Comparison of ENCODE assay signal across 13 cellular contexts in the genomic region with DNA sequence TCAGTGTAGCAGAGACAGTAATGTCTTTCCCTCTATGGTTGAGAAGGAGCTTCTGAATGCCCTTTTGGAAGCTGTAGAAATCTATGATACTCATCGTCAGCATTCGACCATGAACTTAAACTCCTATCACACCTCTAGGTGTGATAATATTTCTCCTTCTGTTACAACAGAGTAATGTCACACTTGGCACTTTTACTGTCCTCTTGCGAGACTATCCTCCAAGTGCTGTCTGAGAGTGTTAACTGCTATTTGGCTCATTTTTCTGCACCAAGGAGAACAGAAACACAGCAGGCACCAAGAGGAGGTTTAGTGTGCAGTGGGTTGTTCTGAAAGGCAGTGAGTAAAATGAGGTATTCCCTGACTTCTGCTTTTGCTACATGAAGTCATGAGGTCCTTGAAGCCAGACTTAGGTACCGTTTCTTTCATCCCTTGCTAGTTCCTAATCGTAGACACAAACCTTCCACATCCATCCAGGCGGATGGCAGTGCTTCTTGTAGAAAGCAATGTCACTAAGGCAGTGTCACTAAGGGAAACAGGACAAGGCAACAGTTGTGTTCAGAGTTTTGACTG.
DNase-seq lines count a peak whose midpoint lies in the region; ATAC-seq and TF ChIP-seq lines count a peak whose summit lies in the region.
"Had no signal": no experiment of that assay in that cellular context is flagged by ENCODE, and none has a peak within 500 bp of the region (broad histone marks: within the 10 kb centered on the region; RNA-seq: fewer than 3 reads in every experiment).

No MANE protein-coding gene starts in this region.

- no peaks in the 10 kb centered on the region for H3K9me3 Mint-ChIP-seq in CD14-positive monocyte
- no peaks in the 10 kb centered on the region for H3K9me3 Mint-ChIP-seq in activated naive CD8-positive, alpha-beta T cell treated with anti-CD3 and anti-CD28 coated beads, Interleukin-2, amount 50 U/mL, for 24 hours

- no peak overlapping the region for H3K4me3 Mint-ChIP-seq in CD14-positive monocyte
- no peak overlapping the region for H3K4me3 Mint-ChIP-seq in activated naive CD8-positive, alpha-beta T cell treated with anti-CD3 and anti-CD28 coated beads, Interleukin-2, amount 50 U/mL, for 24 hours

- H3K4me1 Mint-ChIP-seq in CD14-positive monocyte = peaks cover 84% of the 10 kb centered on the region
- peaks cover 97% of the 10 kb centered on the region for H3K4me1 Mint-ChIP-seq in activated naive CD8-positive, alpha-beta T cell treated with anti-CD3 and anti-CD28 coated beads, Interleukin-2, amount 50 U/mL, for 24 hours

- TF ChIP-seq CTCF in CD14-positive monocyte (IDR thresholded peaks at IDR 0.05) = no peak

- no peak for TF ChIP-seq POLR2A in GM18505 (IDR thresholded peaks at IDR 0.05; ENCODE audit: borderline replicate concordance, extremely low read depth, insufficient read depth, insufficient read length)

- peaks cover 10% of the 10 kb centered on the region for H3K4me1 ChIP-seq in HAP-1
- H3K4me1 ChIP-seq: Caco-2 had no signal

- no peak overlapping the region for H3K4me3 ChIP-seq in HAP-1
- H3K4me3 ChIP-seq: mucosa of descending colon, sigmoid colon had no signal

- peak overlapping the region; percentile 26 to 92 (median 78) for H3K27ac Mint-ChIP-seq in CD14-positive monocyte
- H3K27ac Mint-ChIP-seq in activated naive CD8-positive, alpha-beta T cell treated with anti-CD3 and anti-CD28 coated beads, Interleukin-2, amount 50 U/mL, for 24 hours = peak overlapping the region; percentile 67

- no peak for DNase-seq in CD14-positive monocyte (ENCODE audit: low spot score)
- no peak for DNase-seq in activated naive CD8-positive, alpha-beta T cell treated with anti-CD3 and anti-CD28 coated beads, Interleukin-2, amount 50 U/mL, for 24 hours
- no peak for DNase-seq in HAP-1 (ENCODE audit: low spot score in 2 of 2)
- DNase-seq in 8988T = no peak
- DNase-seq: Caco-2, mucosa of descending colon, NCI-H2029 treated with DMSO at 0.1 percent for 48 hours, sigmoid colon, WERI-Rb-1 had no signal

- peaks cover 60 to 71% of the 10 kb centered on the region in 2 donors for H3K36me3 Mint-ChIP-seq in CD14-positive monocyte
- peaks cover 84% of the 10 kb centered on the region for H3K36me3 Mint-ChIP-seq in activated naive CD8-positive, alpha-beta T cell treated with anti-CD3 and anti-CD28 coated beads, Interleukin-2, amount 50 U/mL, for 24 hours (ENCODE audit: low read depth)

- ATAC-seq in GM18505 (IDR thresholded peaks at IDR 0.05; ENCODE audit: unreplicated experiment) = peak; percentile 42
- peak; percentile 31 for ATAC-seq in HG03175 (IDR thresholded peaks at IDR 0.05; ENCODE audit: unreplicated experiment)
- no peak for ATAC-seq in activated naive CD8-positive, alpha-beta T cell treated with anti-CD3 and anti-CD28 coated beads, Interleukin-2, amount 50 U/mL, for 24 hours
- ATAC-seq in HG02938 (IDR thresholded peaks at IDR 0.05; ENCODE audit: unreplicated experiment) = no peak
- no peak for ATAC-seq in GM21528 (IDR thresholded peaks at IDR 0.05; ENCODE audit: low FRiP score, unreplicated experiment)
- ATAC-seq: mucosa of descending colon had no signal

- peaks cover 0 to 2% (median 0%) of the 10 kb centered on the region in 3 donors for H3K27me3 Mint-ChIP-seq in CD14-positive monocyte (ENCODE audit: low read depth in 3 of 3)
- H3K27me3 Mint-ChIP-seq in activated naive CD8-positive, alpha-beta T cell treated with anti-CD3 and anti-CD28 coated beads, Interleukin-2, amount 50 U/mL, for 24 hours = no peaks in the 10 kb centered on the region

- intact Hi-C loops in CD14-positive monocyte (cut with micrococcal nuclease) = no loop called here

- no peaks in the 10 kb centered on the region for H3K36me3 ChIP-seq in HAP-1 (replicated peaks)
- H3K36me3 ChIP-seq: sigmoid colon, WERI-Rb-1 had no signal

- no peaks in the 10 kb centered on the region for H3K9me3 ChIP-seq in HAP-1
- H3K9me3 ChIP-seq: Caco-2, mucosa of descending colon, sigmoid colon had no signal

- in situ Hi-C loops in HAP-1 (cut with MboI; ENCODE audit: low sequenced_read_pairs) = no loop called here

- no peaks in the 10 kb centered on the region for H3K27me3 ChIP-seq in HAP-1 (ENCODE audit: low read depth)
- H3K27me3 ChIP-seq: sigmoid colon had no signal

Comparison
In these comparisons a context has a peak if more than half of its experiments do, and no peak if none do; other contexts are left out.
1. ATAC-seq: peak in GM18505 (single experiment) and HG03175 (single experiment); none in activated naive CD8-positive, alpha-beta T cell treated with anti-CD3 and anti-CD28 coated beads, Interleukin-2, amount 50 U/mL, for 24 hours (single experiment), HG02938 (single experiment) and GM21528 (single experiment).